Comparison of ENCODE assay signal across 21 cellular contexts in the genomic region with DNA sequence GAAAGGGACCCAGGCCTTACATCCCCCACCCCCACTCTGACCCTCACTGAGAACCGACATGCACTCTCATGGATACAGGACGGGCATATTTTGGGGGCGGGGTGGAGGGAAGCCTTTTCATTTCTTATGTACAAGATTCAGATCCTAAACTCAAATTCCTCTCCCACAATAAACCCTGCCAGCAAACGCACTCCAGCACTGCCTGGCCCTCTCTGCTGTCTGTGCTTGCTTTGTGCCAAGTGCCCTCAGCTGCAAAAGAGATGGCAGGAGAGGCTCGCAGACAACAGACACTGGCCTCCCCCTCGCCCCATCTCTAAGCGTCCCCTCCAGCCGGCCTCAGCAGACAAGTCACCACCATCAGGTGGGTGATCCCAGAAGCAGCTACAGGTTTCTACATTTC. TPM values are rescaled to one million over a fixed set of nuclear protein-coding genes. Genes with fewer than 3 reads are reported as not detected.
DNase-seq lines count a peak whose midpoint lies in the region; ATAC-seq, FAIRE-seq and TF ChIP-seq lines count a peak whose summit lies in the region.
"Had no signal": no experiment of that assay in that cellular context is flagged by ENCODE, and none has a peak within 500 bp of the region (broad histone marks: within the 10 kb centered on the region; RNA-seq: fewer than 3 reads in every experiment).

No MANE protein-coding gene starts in this region.

- POLR2A ChIA-PET in HepG2 (lab: Yijun Ruan, JAX), result no interaction called here

- in situ Hi-C loops in HepG2 (cut with HindIII; ENCODE audit: extremely low pct_ligation_motif_present, low pct_unique_long_range_greater_than_20kb), result no loop called here

- no peak overlapping the region for H2AFZ ChIP-seq in HepG2 (ENCODE audit: low read length)

- H3K36me3 ChIP-seq in HepG2 (replicated peaks in 1 of 2; ENCODE audit: control insufficient read depth in 1 of 2, insufficient read depth in 2 of 2, low read length in 2 of 2) (peaks cover 60 to 89% of the 10 kb centered on the region in 2 experiments), right lobe of liver (peaks cover 4 to 90% (median 43%) of the 10 kb centered on the region in 4 donors)

- TF ChIP-seq RAD21 in HepG2 (CRISPR knock-in tag; IDR thresholded peaks at IDR 0.05), result no peak

- no peak overlapping the region for H3K9ac ChIP-seq in HepG2 (ENCODE audit: insufficient read depth, low read depth, low read length)

- intact Hi-C loops in HepG2 (cut with micrococcal nuclease; ENCODE audit: unreplicated experiment) (no loop called here), right lobe of liver (cut with DNase I) (no loop called here)

- H3K4me1 ChIP-seq in HepG2 (ENCODE audit: insufficient read depth, low read length) (no peaks in the 10 kb centered on the region), right lobe of liver (no peaks in the 10 kb centered on the region)
- H3K4me1 ChIP-seq: BE2C had no signal

- TF ChIP-seq POLR2A in HepG2 (IDR thresholded peaks at IDR 0.05; ENCODE audit: insufficient read depth in 1 of 2, low read depth in 2 of 2, low read length in 2 of 2) (no peak), right lobe of liver (IDR thresholded peaks at IDR 0.05) (no peak)

- FAIRE-seq in HepG2 (lab: Jason Lieb, UNC), result no peak
- FAIRE-seq: D721Med, GM18507, RCC 7860 had no signal

- H4K20me1 ChIP-seq in HepG2 (ENCODE audit: insufficient read depth, low read length), result peaks cover 17% of the 10 kb centered on the region

- no peak for TF ChIP-seq CTCF in HepG2 (CRISPR knock-in tag; IDR thresholded peaks at IDR 0.05)
- no peak for TF ChIP-seq CTCF in right lobe of liver (IDR thresholded peaks at IDR 0.05)

- TF ChIP-seq EP300 in HepG2 (IDR thresholded peaks at IDR 0.05; ENCODE audit: low read depth in 2 of 2, low read length in 2 of 2) (no peak), HepG2 (CRISPR knock-in tag; IDR thresholded peaks at IDR 0.05; ENCODE audit: borderline replicate concordance) (no peak)

- no peak overlapping the region for H3K27ac ChIP-seq in HepG2 (ENCODE audit: extremely low read length, insufficient read depth, low read length)
- no peak overlapping the region for H3K27ac ChIP-seq in right lobe of liver

- peaks cover 12% of the 10 kb centered on the region for H3K79me2 ChIP-seq in HepG2 (ENCODE audit: insufficient read depth, low read length)

- no peak overlapping the region for H3K4me3 ChIP-seq in HepG2 (replicated peaks in 1 of 3; ENCODE audit: insufficient read depth in 1 of 3, low read depth in 2 of 3, low read length in 3 of 3)
- H3K4me3 ChIP-seq in right lobe of liver, result no peak overlapping the region

- no peak overlapping the region for H3K4me2 ChIP-seq in HepG2 (ENCODE audit: low read depth, low read length)

- CTCF ChIA-PET in HepG2 (lab: Yijun Ruan, JAX; ENCODE audit: low intra/inter-chr PET ratio, low total read pairs), result no interaction called here

- DNase-seq in HepG2 (ENCODE audit: low spot score) (no peak), right lobe of liver (no peak), globus pallidus (ENCODE audit: low spot score) (peak; percentile 70), pons (ENCODE audit: low spot score) (peak; percentile 79), NCI-H2081 (lab: John Stamatoyannopoulos, UW) (no peak), dedifferentiated amniotic fluid mesenchymal stem cell (ENCODE audit: extremely low spot score) (no peak)
- DNase-seq: BE2C, DMS53, GDM1, GOT3, HCEC 1CT, MV-4-11, NCI-H1105 treated with DMSO at 0.1 percent for 48 hours, NCI-H2081 treated with DMSO at 0.1 percent for 48 hours, NCI-H2171 treated with DMSO at 0.1 percent for 48 hours, NCI-H524 treated with DMSO at 0.1 percent for 48 hours, NCI-H82 had no signal

- H3K9me3 ChIP-seq in HepG2 (ENCODE audit: low read length), result no peaks in the 10 kb centered on the region
- no peaks in the 10 kb centered on the region for H3K9me3 ChIP-seq in right lobe of liver
- H3K9me3 ChIP-seq: BE2C had no signal

- ATAC-seq in HepG2 (no peak), right lobe of liver (no peak), HG02678 (IDR thresholded peaks at IDR 0.05; ENCODE audit: unreplicated experiment) (no peak)

- H3K27me3 ChIP-seq in HepG2 (ENCODE audit: control insufficient read depth in 1 of 2, insufficient read depth in 2 of 2, low read length in 2 of 2), result no peaks in the 10 kb centered on the region
- no peaks in the 10 kb centered on the region for H3K27me3 ChIP-seq in right lobe of liver
- H3K27me3 ChIP-seq: BE2C had no signal

- no TSS peak for BruUV-seq in HepG2 (replicated peaks; lab: Mats Ljungman, UMichigan)

- 98% methylated on average over 8 of the region's 8 CpGs for WGBS in HepG2 (ENCODE audit: low lambda C conversion rate)
- no CpG with 5 or more reads among the region's 8 CpGs for WGBS in right lobe of liver (ENCODE audit: insufficient coverage, low coverage, low lambda C conversion rate, missing lambda C conversion rate)

TF ChIP-seq in HepG2, 621 proteins besides CTCF, POLR2A, EP300 and RAD21 (continues in another document):
- TF ChIP-seq ZNF263 (CRISPR knock-in tag; IDR thresholded peaks at IDR 0.05), result no peak
- peak; percentile 47 for TF ChIP-seq AGO2 (optimal IDR thresholded peaks at IDR 0.05; ENCODE audit: low read depth, low read length)
- no peak for TF ChIP-seq RBAK (CRISPR knock-in tag; IDR thresholded peaks at IDR 0.05)
- TF ChIP-seq, protein P1, sequence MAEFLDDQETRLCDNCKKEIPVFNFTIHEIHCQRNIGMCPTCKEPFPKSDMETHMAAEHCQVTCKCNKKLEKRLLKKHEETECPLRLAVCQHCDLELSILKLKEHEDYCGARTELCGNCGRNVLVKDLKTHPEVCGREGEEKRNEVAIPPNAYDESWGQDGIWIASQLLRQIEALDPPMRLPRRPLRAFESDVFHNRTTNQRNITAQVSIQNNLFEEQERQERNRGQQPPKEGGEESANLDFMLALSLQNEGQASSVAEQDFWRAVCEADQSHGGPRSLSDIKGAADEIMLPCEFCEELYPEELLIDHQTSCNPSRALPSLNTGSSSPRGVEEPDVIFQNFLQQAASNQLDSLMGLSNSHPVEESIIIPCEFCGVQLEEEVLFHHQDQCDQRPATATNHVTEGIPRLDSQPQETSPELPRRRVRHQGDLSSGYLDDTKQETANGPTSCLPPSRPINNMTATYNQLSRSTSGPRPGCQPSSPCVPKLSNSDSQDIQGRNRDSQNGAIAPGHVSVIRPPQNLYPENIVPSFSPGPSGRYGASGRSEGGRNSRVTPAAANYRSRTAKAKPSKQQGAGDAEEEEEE (CRISPR knock-in tag; IDR thresholded peaks at IDR 0.05; ENCODE audit: borderline replicate concordance), result no peak

RNA-seq across cellular contexts. Expression of a gene that starts 42.4 kb away (rescaled TPM):
- 63.7 and 64.5 TPM in 2 replicates for total RNA-seq in HepG2 (2016; rRNA removed; fragmentation: Illumina TruSeq; extraction: Trizol)
- 5.2 and 5.9 TPM in 2 replicates for total RNA-seq in HepG2 (2016; cell fraction: cytosol; rRNA removed; fragmentation: Illumina TruSeq; extraction: Trizol; ENCODE audit: low read depth)
- total RNA-seq in HepG2 (2016; cell fraction: insoluble cytoplasmic fraction; rRNA removed; fragmentation: Illumina TruSeq; extraction: Trizol), result 54.8 and 65.4 TPM in 2 replicates
- total RNA-seq in HepG2 (2016; cell fraction: membrane; rRNA removed; fragmentation: Illumina TruSeq; extraction: Trizol), result 19.1 and 22.7 TPM in 2 replicates
- total RNA-seq in HepG2 (2016; cell fraction: nucleus; rRNA removed; fragmentation: Illumina TruSeq; extraction: Trizol), result 38.5 and 42.2 TPM in 2 replicates
- 113 and 127 TPM in 2 replicates for polyA plus RNA-seq in HepG2 (2011; rRNA removed)
- 82.0 and 115 TPM in 2 replicates for polyA plus RNA-seq in HepG2 (2011; cell fraction: cytosol; rRNA removed)
- 115 and 127 TPM in 2 replicates for polyA plus RNA-seq in HepG2 (2011; cell fraction: nucleus; rRNA removed)
- polyA plus RNA-seq in HepG2 (2012), result 63.9 and 65.2 TPM in 2 replicates
- polyA plus RNA-seq in HepG2 (2016; cell fraction: cytosol; fragmentation: Illumina TruSeq; extraction: Trizol; ENCODE audit: low read depth), result 3.6 and 4.4 TPM in 2 replicates
- 63.7 and 70.4 TPM in 2 replicates for polyA plus RNA-seq in HepG2 (2016; cell fraction: insoluble cytoplasmic fraction; fragmentation: Illumina TruSeq; extraction: Trizol; ENCODE audit: low read depth)
- polyA plus RNA-seq in HepG2 (2016; cell fraction: membrane; fragmentation: Illumina TruSeq; extraction: Trizol; ENCODE audit: low read depth), result 10.7 and 10.9 TPM in 2 replicates
- polyA plus RNA-seq in HepG2 (2016; cell fraction: nucleus; fragmentation: Illumina TruSeq; extraction: Trizol; ENCODE audit: insufficient read depth, low read depth), result 58.6 and 63.4 TPM in 2 replicates
- 146 and 269 TPM in 2 replicates for polyA minus RNA-seq in HepG2 (2011; rRNA and poly(A)+ RNA removed; ENCODE audit: low replicate concordance)
- polyA minus RNA-seq in HepG2 (2011; cell fraction: cytosol; rRNA and poly(A)+ RNA removed), result 63.9 and 69.7 TPM in 2 replicates
- 31.0 and 31.8 TPM in 2 replicates for polyA minus RNA-seq in HepG2 (2011; cell fraction: nucleus; rRNA and poly(A)+ RNA removed)
- total RNA-seq in right lobe of liver, result 10 to 100 TPM; 28.1 to 69.7 (median 33.9) TPM

RNA-seq across cellular contexts. Expression of a gene that starts 54.2 kb away (rescaled TPM):
- total RNA-seq in HepG2 (2016; rRNA removed; fragmentation: Illumina TruSeq; extraction: Trizol) (78.9 and 110 TPM in 2 replicates), right lobe of liver (10 to 100 TPM in 4 of 6 experiments, 1 to 10 TPM in 2; 8.9 to 22.3 (median 17.5) TPM)
- 5.7 and 5.8 TPM in 2 replicates for total RNA-seq in HepG2 (2016; cell fraction: cytosol; rRNA removed; fragmentation: Illumina TruSeq; extraction: Trizol; ENCODE audit: low read depth)
- total RNA-seq in HepG2 (2016; cell fraction: insoluble cytoplasmic fraction; rRNA removed; fragmentation: Illumina TruSeq; extraction: Trizol), result 79.4 and 115 TPM in 2 replicates
- 23.2 and 24.7 TPM in 2 replicates for total RNA-seq in HepG2 (2016; cell fraction: membrane; rRNA removed; fragmentation: Illumina TruSeq; extraction: Trizol)
- 42.5 and 48.0 TPM in 2 replicates for total RNA-seq in HepG2 (2016; cell fraction: nucleus; rRNA removed; fragmentation: Illumina TruSeq; extraction: Trizol)
- 61.5 and 73.0 TPM in 2 replicates for polyA plus RNA-seq in HepG2 (2011; rRNA removed)
- 65.3 and 72.4 TPM in 2 replicates for polyA plus RNA-seq in HepG2 (2011; cell fraction: cytosol; rRNA removed)
- 45.0 and 54.5 TPM in 2 replicates for polyA plus RNA-seq in HepG2 (2011; cell fraction: nucleus; rRNA removed)
- 45.1 and 56.7 TPM in 2 replicates for polyA plus RNA-seq in HepG2 (2012)
- 3.1 TPM in 2 replicates for polyA plus RNA-seq in HepG2 (2016; cell fraction: cytosol; fragmentation: Illumina TruSeq; extraction: Trizol; ENCODE audit: low read depth)
- polyA plus RNA-seq in HepG2 (2016; cell fraction: insoluble cytoplasmic fraction; fragmentation: Illumina TruSeq; extraction: Trizol; ENCODE audit: low read depth), result 88.2 and 92.6 TPM in 2 replicates
- 9.5 and 11.4 TPM in 2 replicates for polyA plus RNA-seq in HepG2 (2016; cell fraction: membrane; fragmentation: Illumina TruSeq; extraction: Trizol; ENCODE audit: low read depth)
- polyA plus RNA-seq in HepG2 (2016; cell fraction: nucleus; fragmentation: Illumina TruSeq; extraction: Trizol; ENCODE audit: insufficient read depth, low read depth), result 55.3 and 58.5 TPM in 2 replicates
- 79.4 and 118 TPM in 2 replicates for polyA minus RNA-seq in HepG2 (2011; rRNA and poly(A)+ RNA removed; ENCODE audit: low replicate concordance)
- polyA minus RNA-seq in HepG2 (2011; cell fraction: cytosol; rRNA and poly(A)+ RNA removed), result 62.2 and 79.1 TPM in 2 replicates
- polyA minus RNA-seq in HepG2 (2011; cell fraction: nucleus; rRNA and poly(A)+ RNA removed), result 51.4 and 56.7 TPM in 2 replicates

Comparison
In these comparisons a context has a peak if more than half of its experiments do, and no peak if none do; other contexts are left out.
1. DNase-seq: peak in globus pallidus (single experiment) and pons (single experiment); none in HepG2 (single experiment), right lobe of liver (0 of 3), NCI-H2081 (0 of 2) and dedifferentiated amniotic fluid mesenchymal stem cell (single experiment).